ENCODE assay signal across 8 cellular contexts in the genomic region with DNA sequence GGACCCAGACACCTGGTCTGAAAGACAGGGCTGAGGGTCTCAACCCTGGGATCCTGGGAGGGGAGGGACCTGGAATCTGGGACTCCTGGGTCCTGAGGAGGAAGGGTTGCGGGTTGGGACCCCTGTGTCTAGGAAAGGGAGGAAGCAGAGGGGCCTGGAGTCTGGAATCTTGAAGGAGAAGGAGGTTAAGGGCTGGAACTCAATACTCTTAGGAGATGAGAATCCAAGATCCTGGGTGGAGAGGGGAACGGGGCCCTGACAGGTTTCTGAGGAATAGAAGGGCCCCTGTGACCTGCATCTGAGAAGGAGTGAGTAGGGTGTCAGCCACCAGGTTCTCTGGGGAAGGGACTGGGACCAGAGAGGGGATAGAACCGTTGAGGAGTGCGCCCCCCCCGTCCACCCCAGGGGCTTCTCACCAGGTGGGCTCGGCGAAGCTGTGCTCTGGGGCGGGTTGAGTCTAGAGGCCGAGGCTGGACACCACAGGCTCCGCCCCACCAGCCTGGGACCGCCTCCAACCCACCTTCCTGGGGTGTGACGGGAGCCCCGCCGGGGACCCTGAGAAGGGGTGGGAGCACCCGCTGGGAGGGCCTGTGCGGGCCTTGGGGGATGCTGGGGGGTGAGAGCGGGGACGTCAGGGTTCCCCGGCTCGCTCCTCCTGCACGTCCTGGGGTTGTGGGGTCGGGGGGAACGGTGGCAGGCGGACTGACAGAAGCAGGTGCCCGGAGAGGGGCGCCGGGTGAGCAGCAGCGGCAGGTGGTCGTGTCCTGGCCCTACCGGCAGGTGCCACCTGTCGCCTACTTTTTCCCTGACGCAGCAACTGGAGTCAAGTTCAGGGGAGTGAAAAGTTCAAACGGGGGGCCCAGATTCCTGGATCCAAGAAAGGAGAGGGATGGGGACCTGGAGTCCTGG. TPM values are rescaled to one million over a fixed set of nuclear protein-coding genes. Genes with fewer than 3 reads are reported as not detected.
DNase-seq lines count a peak whose midpoint lies in the region; ATAC-seq, FAIRE-seq and TF ChIP-seq lines count a peak whose summit lies in the region.

A gene with protein sequence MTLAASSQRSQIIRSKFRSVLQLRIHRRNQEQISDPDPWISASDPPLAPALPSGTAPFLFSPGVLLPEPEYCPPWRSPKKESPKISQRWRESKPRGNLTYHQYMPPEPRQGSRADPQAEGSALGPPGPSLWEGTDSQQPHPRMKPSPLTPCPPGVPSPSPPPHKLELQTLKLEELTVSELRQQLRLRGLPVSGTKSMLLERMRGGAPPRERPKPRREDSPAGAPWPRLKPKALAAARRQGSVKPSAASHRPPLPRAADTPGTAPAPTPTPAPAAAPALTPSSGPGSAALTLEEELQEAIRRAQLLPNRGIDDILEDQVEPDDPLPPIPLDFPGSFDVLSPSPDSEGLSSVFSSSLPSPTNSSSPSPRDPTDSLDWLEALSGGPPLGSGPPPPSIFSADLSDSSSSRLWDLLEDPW (minus strand): TSS at position 463 of the 909 bp plus-strand sequence. CDS start 694 bp downstream, outside the sequence.

- H3K27ac ChIP-seq in GM23338 (ENCODE audit: low read depth) (no peak within 1 kb of the TSS), SU-DHL-6 (ENCODE audit: low read depth, low read length) (no peak within 1 kb of the TSS), gastroesophageal sphincter (peak within 1 kb of the TSS; percentile 3 to 97 (median 93)), sigmoid colon (peak within 1 kb of the TSS; percentile 88 to 92 (median 90))

- H3K36me3 Mint-ChIP-seq in GM23338 (ENCODE audit: low read depth) = no peaks in the 10 kb centered on the region; the same call in 2 of the 3 replicates

- peak within 1 kb of the TSS; percentile 58 for H3K4me3 ChIP-seq in GM23338
- H3K4me3 ChIP-seq in SU-DHL-6 (ENCODE audit: insufficient read depth, low read length, poor library complexity, severe bottlenecking) = peak within 1 kb of the TSS; percentile 32
- peak within 1 kb of the TSS; percentile 37 to 63 for H3K4me3 ChIP-seq in gastroesophageal sphincter
- peak within 1 kb of the TSS in 3 of 4 donors; percentile 52 to 64 (median 58) for H3K4me3 ChIP-seq in sigmoid colon

- WGBS in gastroesophageal sphincter (ENCODE audit: low coverage in 1 of 2), 2 donors = 70 to 73% methylated on average over 2 to 3 of the region's 33 CpGs
- WGBS in sigmoid colon, 2 donors = 67 to 76% methylated on average over 33 of the region's 33 CpGs

- no peaks in the 10 kb centered on the region for H3K9me2 ChIP-seq in GM23338 (ENCODE audit: insufficient read depth)
- H3K9me2 ChIP-seq in SU-DHL-6 (replicated peaks; ENCODE audit: insufficient read depth, low read length) = no peaks in the 10 kb centered on the region

- peaks cover 3% of the 10 kb centered on the region; the same call in 1 of the 3 replicates for H3K9me3 Mint-ChIP-seq in GM23338

- H3K4me3 Mint-ChIP-seq in GM23338 = peak within 1 kb of the TSS; percentile 99

- H3K36me3 ChIP-seq in GM23338 (ENCODE audit: insufficient read depth) (no peaks in the 10 kb centered on the region), SU-DHL-6 (ENCODE audit: low read length) (no peaks in the 10 kb centered on the region), gastroesophageal sphincter (peaks cover 0 to 6% of the 10 kb centered on the region in 2 donors), sigmoid colon (no peaks in the 10 kb centered on the region)

- H3K79me2 ChIP-seq in GM23338 (replicated peaks; ENCODE audit: insufficient read depth) (no peaks in the 10 kb centered on the region), SU-DHL-6 (ENCODE audit: insufficient read depth, low read length) (no peaks in the 10 kb centered on the region)

- DNase-seq in GM23338 (ENCODE audit: low spot score) (peak; percentile 35), sigmoid colon (no peak), H54 (ENCODE audit: insufficient read length, low spot score) (no peak), DMS53 treated with DMSO at 0.1 percent for 48 hours (lab: John Stamatoyannopoulos, UW; ENCODE audit: unreplicated experiment) (no peak), H4 (ENCODE audit: low spot score) (no peak)
- DNase-seq in central memory CD4-positive, alpha-beta T cell = no peak

- TF ChIP-seq EP300 in gastroesophageal sphincter (IDR thresholded peaks at IDR 0.05) (no peak), sigmoid colon (IDR thresholded peaks at IDR 0.05) (no peak)

- TF ChIP-seq CTCF in GM23338 (conservative IDR thresholded peaks at IDR 0.05; ENCODE audit: low read depth in 2 of 2) (peak in 1 of 2 experiments; percentile 37; a peak in 2 of 4 replicates), SU-DHL-6 (IDR thresholded peaks at IDR 0.05; ENCODE audit: insufficient read depth, low read length, poor library complexity, severe bottlenecking) (no peak), gastroesophageal sphincter (IDR thresholded peaks at IDR 0.05) (peak in 1 of 4 experiments; percentile 9), sigmoid colon (IDR thresholded peaks at IDR 0.05) (no peak)

- peak; percentile 6 for ATAC-seq in GM23338
- no peak for ATAC-seq in gastroesophageal sphincter

- H3K9me3 ChIP-seq in SU-DHL-6 (ENCODE audit: insufficient read depth, low read length) (no peaks in the 10 kb centered on the region), gastroesophageal sphincter (no peaks in the 10 kb centered on the region), sigmoid colon (no peaks in the 10 kb centered on the region)

- H3K27me3 ChIP-seq in GM23338 (ENCODE audit: insufficient read depth) (no peaks in the 10 kb centered on the region), SU-DHL-6 (ENCODE audit: low read length) (no peaks in the 10 kb centered on the region), gastroesophageal sphincter (no peaks in the 10 kb centered on the region), sigmoid colon (no peaks in the 10 kb centered on the region)

- H3K4me1 ChIP-seq in GM23338 (ENCODE audit: insufficient read depth) (peaks cover 38% of the 10 kb centered on the region), gastroesophageal sphincter (peaks cover 0 to 74% (median 42%) of the 10 kb centered on the region in 3 donors), sigmoid colon (peaks cover 0 to 55% (median 38%) of the 10 kb centered on the region in 4 donors)

- TF ChIP-seq POLR2A in gastroesophageal sphincter (IDR thresholded peaks at IDR 0.05) = no peak
- TF ChIP-seq POLR2A in sigmoid colon (IDR thresholded peaks at IDR 0.05) = no peak
- TF ChIP-seq POLR2A in H54 (IDR thresholded peaks at IDR 0.05; ENCODE audit: low read depth, low read length) = no peak

- H2AFZ ChIP-seq in GM23338 (no peak within 1 kb of the TSS), SU-DHL-6 (ENCODE audit: low read depth, low read length, severe bottlenecking) (peak within 1 kb of the TSS; percentile 62)

- H3K4me2 ChIP-seq in GM23338 (peak within 1 kb of the TSS; percentile 70), SU-DHL-6 (ENCODE audit: low read depth, low read length, poor library complexity, severe bottlenecking) (peak within 1 kb of the TSS; percentile 84)

- H3K9ac ChIP-seq in SU-DHL-6 (ENCODE audit: low read length) = peak within 1 kb of the TSS; percentile 63

- H3K4me1 Mint-ChIP-seq in GM23338 = peaks cover 39% of the 10 kb centered on the region

- peaks cover 13% of the 10 kb centered on the region; the same call in 1 of the 2 replicates for H3F3A ChIP-seq in GM23338 (replicated peaks; ENCODE audit: low read depth)
- no peaks in the 10 kb centered on the region for H3F3A ChIP-seq in SU-DHL-6 (ENCODE audit: insufficient read depth)

- no peaks in the 10 kb centered on the region for H4K20me1 ChIP-seq in GM23338 (replicated peaks; ENCODE audit: insufficient read depth)
- no peaks in the 10 kb centered on the region for H4K20me1 ChIP-seq in SU-DHL-6 (ENCODE audit: low read depth, low read length)

- no peak for FAIRE-seq in H54 (lab: Jason Lieb, UNC)

- intact Hi-C loops in sigmoid colon (cut with DNase I) = no loop called here

- H3K27ac Mint-ChIP-seq in GM23338 = peak within 1 kb of the TSS; percentile 57

- H3K27me3 Mint-ChIP-seq in GM23338 (ENCODE audit: insufficient read depth, low read depth, poor library complexity) = peaks cover 27% of the 10 kb centered on the region

TF ChIP-seq in GM23338, 12 proteins besides CTCF, POLR2A, EP300 and RAD21 (continues in another document):
- no peak for TF ChIP-seq ZNF114 (CRISPR knock-in tag; IDR thresholded peaks at IDR 0.05)
- no peak for TF ChIP-seq ZNF331 (CRISPR knock-in tag; IDR thresholded peaks at IDR 0.05; ENCODE audit: low read depth)
- no peak for TF ChIP-seq CREB1 (CRISPR knock-in tag; IDR thresholded peaks at IDR 0.05; ENCODE audit: low read depth)
- TF ChIP-seq EZH2phosphoT487 (IDR thresholded peaks at IDR 0.05; ENCODE audit: unreplicated experiment) = no peak
- TF ChIP-seq JUNB (IDR thresholded peaks at IDR 0.05; ENCODE audit: unreplicated experiment) = no peak
- TF ChIP-seq NANOG (IDR thresholded peaks at IDR 0.05; ENCODE audit: borderline replicate concordance) = no peak
- TF ChIP-seq ETS1 (IDR thresholded peaks at IDR 0.05) = no peak
- no peak for TF ChIP-seq POLR2AphosphoS5 (IDR thresholded peaks at IDR 0.05; ENCODE audit: low read depth)

RNA-seq across cellular contexts. Expression of the gene that starts here (rescaled TPM):
- total RNA-seq in GM23338 (2014; rRNA removed; shearing (Covaris generic)) = 0.39 and 1.9 TPM in 2 replicates
- polyA plus RNA-seq in GM23338 (2016; fragmentation: Nextera tagmentation; extraction: Ambion mirVana) = 2.0 and 2.5 TPM in 2 replicates
- total RNA-seq in gastroesophageal sphincter = 1 to 10 TPM in 2 of 4 donors, under 1 TPM in 2; 0.25 to 3.7 (median 1.3) TPM
- total RNA-seq in sigmoid colon = 1 to 10 TPM in 1 of 4 donors, under 1 TPM in 3; 0.82 to 1.8 (median 0.89) TPM
- polyA plus RNA-seq in sigmoid colon = 1 to 10 TPM in 1 of 3 donors, under 1 TPM in 1, not detected in 1; 0.69 to 1.0 TPM
- total RNA-seq in H4 (2014; rRNA removed; shearing (Covaris generic)) = 0.31 and 0.51 TPM in 2 replicates

Comparison
In these comparisons a context has a peak if more than half of its experiments do, and no peak if none do; other contexts are left out.
1. H3K27ac ChIP-seq: peak in gastroesophageal sphincter (4 of 4) and sigmoid colon (4 of 4); none in GM23338 (single experiment) and SU-DHL-6 (single experiment).
2. Peak in every context shown above with its lines, with median percentiles within 50 percentile points of each other: H3K4me3 ChIP-seq.